ENCODE assay signal across 19 cellular contexts in genomic region chr22:31223786-31224191, GRCh38. TPM values are rescaled to one million over a fixed set of nuclear protein-coding genes. Genes with fewer than 3 reads are reported as not detected.
DNase-seq lines count a peak whose midpoint lies in the region; ATAC-seq and TF ChIP-seq lines count a peak whose summit lies in the region.
"Had no signal": no experiment of that assay in that cellular context is flagged by ENCODE, and none has a peak within 500 bp of the region (broad histone marks: within the 10 kb centered on the region; RNA-seq: fewer than 3 reads in every experiment).

No MANE protein-coding gene starts in this region.

- peaks cover 6% of the 10 kb centered on the region for H3K36me3 Mint-ChIP-seq in activated CD8-positive, alpha-beta T cell treated with anti-CD3 and anti-CD28 coated beads for 36 hours (ENCODE audit: low read depth)

- H3K9ac ChIP-seq in BLaER1 treated with 17β-estradiol and CSF1 and Interleukin-3, amounts not matched to agents 10 nM and 100 nM, result peak overlapping the region in 5 of 11 experiments; percentile 6 to 48 (median 16); a peak in 7 of 22 replicates
- H3K9ac ChIP-seq: SK-N-SH had no signal

- DNase-seq in NB4 (ENCODE audit: low read depth), result peak; percentile 31
- peak; percentile 34 for DNase-seq in prostate gland (ENCODE audit: low spot score)
- no peak for DNase-seq in superior temporal gyrus (ENCODE audit: extremely low spot score)
- DNase-seq in DMS153 treated with DMSO at 0.1 percent for 48 hours (lab: John Stamatoyannopoulos, UW; ENCODE audit: unreplicated experiment), result no peak
- DNase-seq in activated CD8-positive, alpha-beta T cell treated with anti-CD3 and anti-CD28 coated beads for 36 hours, result no peak
- no peak for DNase-seq in RPMI8226
- DNase-seq: activated CD8-positive, alpha-beta memory T cell treated with anti-CD3 and anti-CD28 coated beads, Interleukin-2, amount 50 U/mL, for 4 hours; central memory CD4-positive, alpha-beta T cell; H7; immature natural killer cell; mucosa of descending colon; NCI-H1092; NCI-H345; right cardiac atrium; SK-N-SH; stimulated activated naive B cell treated with anti-CD40 and anti-IgM and Interleukin-4, amounts not matched to agents 10 μg/mL and 1 μg/mL and 100 μg/mL, for 72 hours had no signal

- H3K27me3 Mint-ChIP-seq in activated CD8-positive, alpha-beta T cell treated with anti-CD3 and anti-CD28 coated beads for 36 hours, result no peaks in the 10 kb centered on the region
- H3K27me3 Mint-ChIP-seq: stimulated activated naive B cell treated with anti-CD40 and anti-IgM and Interleukin-4, amounts not matched to agents 10 μg/mL and 1 μg/mL and 100 μg/mL, for 72 hours had no signal

- TF ChIP-seq CTCF in NB4 (IDR thresholded peaks at IDR 0.05; ENCODE audit: low read depth, low read length) (no peak), prostate gland (IDR thresholded peaks at IDR 0.05) (no peak)
- no peak for TF ChIP-seq CTCF in activated CD8-positive, alpha-beta T cell treated with anti-CD3 and anti-CD28 coated beads for 36 hours (IDR thresholded peaks at IDR 0.05)

- no peak overlapping the region for H3K4me3 Mint-ChIP-seq in activated CD8-positive, alpha-beta T cell treated with anti-CD3 and anti-CD28 coated beads for 36 hours
- H3K4me3 Mint-ChIP-seq: immature natural killer cell; stimulated activated naive B cell treated with anti-CD40 and anti-IgM and Interleukin-4, amounts not matched to agents 10 μg/mL and 1 μg/mL and 100 μg/mL, for 72 hours had no signal

- H3K9me3 Mint-ChIP-seq in activated CD8-positive, alpha-beta T cell treated with anti-CD3 and anti-CD28 coated beads for 36 hours, result no peaks in the 10 kb centered on the region
- H3K9me3 Mint-ChIP-seq: immature natural killer cell; stimulated activated naive B cell treated with anti-CD40 and anti-IgM and Interleukin-4, amounts not matched to agents 10 μg/mL and 1 μg/mL and 100 μg/mL, for 72 hours had no signal

- H3K27ac ChIP-seq in BLaER1 treated with 17β-estradiol and CSF1 and Interleukin-3, amounts not matched to agents 10 nM and 100 nM, result peak overlapping the region; percentile 2 to 97 (median 85); a peak in 20 of 22 replicates
- H3K27ac ChIP-seq in layer of hippocampus (ENCODE audit: low read depth, low read length), result peak overlapping the region; percentile 10
- peak overlapping the region in 1 of 2 donors; percentile 21 for H3K27ac ChIP-seq in prostate gland
- H3K27ac ChIP-seq: VCaP had no signal

- H3K4me1 Mint-ChIP-seq in activated CD8-positive, alpha-beta T cell treated with anti-CD3 and anti-CD28 coated beads for 36 hours (ENCODE audit: low read depth), result peaks cover 17% of the 10 kb centered on the region

- POLR2A ChIA-PET in activated CD8-positive, alpha-beta T cell treated with anti-CD3 and anti-CD28 coated beads for 36 hours (lab: Charles Lee), result interaction anchor here (2.4 kb wide), 1 partner anchor 11 kb away, joined by 8 read pairs; the partner anchor contains the start of gene LIMK2

- intact Hi-C loops in prostate gland (cut with DNase I), result loop anchor here (10.0 kb wide), 1 partner anchor 279 kb away; no protein-coding TSS in a partner anchor
- intact Hi-C loops in activated CD8-positive, alpha-beta T cell treated with anti-CD3 and anti-CD28 coated beads for 36 hours (cut with micrococcal nuclease), result no loop called here

- H3K4me3 ChIP-seq in BLaER1 treated with 17β-estradiol and CSF1 and Interleukin-3, amounts not matched to agents 10 nM and 100 nM, result no peak overlapping the region
- no peak overlapping the region for H3K4me3 ChIP-seq in NB4 (ENCODE audit: low read depth, low read length)
- no peak overlapping the region for H3K4me3 ChIP-seq in prostate gland
- H3K4me3 ChIP-seq: mucosa of descending colon had no signal

- peak overlapping the region in 10 of 11 experiments; percentile 22 to 97 (median 94); a peak in 19 of 22 replicates for H3K4me2 ChIP-seq in BLaER1 treated with 17β-estradiol and CSF1 and Interleukin-3, amounts not matched to agents 10 nM and 100 nM
- H3K4me2 ChIP-seq: SK-N-SH had no signal

- CTCF ChIA-PET in activated CD8-positive, alpha-beta T cell treated with anti-CD3 and anti-CD28 coated beads for 36 hours (lab: Charles Lee), result interaction anchor here (1.0 to 4.1 kb wide), 4 partner anchors 9 to 49 kb away, joined by 3 to 19 read pairs (median 6); partner anchors contain the start of gene LIMK2

- no peak for ATAC-seq in activated CD8-positive, alpha-beta T cell treated with anti-CD3 and anti-CD28 coated beads for 36 hours
- ATAC-seq: mucosa of descending colon; right cardiac atrium; stimulated activated naive B cell treated with anti-CD40 and anti-IgM and Interleukin-4, amounts not matched to agents 10 μg/mL and 1 μg/mL and 100 μg/mL, for 72 hours had no signal

- TF ChIP-seq POLR2A in NB4 (IDR thresholded peaks at IDR 0.05; ENCODE audit: extremely low read depth, insufficient read length), result no peak
- TF ChIP-seq POLR2A in prostate gland (IDR thresholded peaks at IDR 0.05), result no peak

- H4K20me1 ChIP-seq in BLaER1 treated with 17β-estradiol and CSF1 and Interleukin-3, amounts not matched to agents 10 nM and 100 nM, result peaks cover 0 to 13% (median 0%) of the 10 kb centered on the region in 11 experiments; a peak in 4 of 22 replicates

- H3K9me3 ChIP-seq in BLaER1 treated with 17β-estradiol and CSF1 and Interleukin-3, amounts not matched to agents 10 nM and 100 nM (replicated peaks in 1 of 11), result no peaks in the 10 kb centered on the region
- H3K9me3 ChIP-seq in prostate gland, result no peaks in the 10 kb centered on the region
- H3K9me3 ChIP-seq: mucosa of descending colon, SK-N-SH had no signal

- no peaks in the 10 kb centered on the region for H3K27me3 ChIP-seq in BLaER1 treated with 17β-estradiol and CSF1 and Interleukin-3, amounts not matched to agents 10 nM and 100 nM
- no peaks in the 10 kb centered on the region for H3K27me3 ChIP-seq in layer of hippocampus (ENCODE audit: control insufficient read depth, insufficient read depth, low read length)
- no peaks in the 10 kb centered on the region for H3K27me3 ChIP-seq in prostate gland (replicated peaks; ENCODE audit: insufficient read depth)

- peaks cover 29 to 85% (median 65%) of the 10 kb centered on the region in 11 experiments for H3K36me3 ChIP-seq in BLaER1 treated with 17β-estradiol and CSF1 and Interleukin-3, amounts not matched to agents 10 nM and 100 nM
- H3K36me3 ChIP-seq in prostate gland, result no peaks in the 10 kb centered on the region

- 59% methylated on average over 3 of the region's 3 CpGs for WGBS in prostate gland

- no peak overlapping the region for H3K27ac Mint-ChIP-seq in activated CD8-positive, alpha-beta T cell treated with anti-CD3 and anti-CD28 coated beads for 36 hours

- peaks cover 51 to 100% (median 80%) of the 10 kb centered on the region in 10 experiments for H3K4me1 ChIP-seq in BLaER1 treated with 17β-estradiol and CSF1 and Interleukin-3, amounts not matched to agents 10 nM and 100 nM
- peaks cover 2% of the 10 kb centered on the region for H3K4me1 ChIP-seq in prostate gland (replicated peaks)

RNA-seq across cellular contexts. Expression of gene LIMK2, which starts 11.7 kb away (rescaled TPM):
- total RNA-seq in prostate gland, result 100 to 1,000 TPM in 1 of 2 donors, 10 to 100 TPM in 1; 92.1 to 128 TPM
- 10 to 100 TPM; 23.2 to 25.5 TPM for total RNA-seq in activated CD8-positive, alpha-beta T cell treated with anti-CD3 and anti-CD28 coated beads for 36 hours

Comparison
In these comparisons a context has a peak if more than half of its experiments do, and no peak if none do; other contexts are left out.
1. DNase-seq: peak in NB4 (single experiment) and prostate gland (single experiment); none in superior temporal gyrus (single experiment), DMS153 treated with DMSO at 0.1 percent for 48 hours (single experiment), activated CD8-positive, alpha-beta T cell treated with anti-CD3 and anti-CD28 coated beads for 36 hours (single experiment) and RPMI8226 (single experiment).